In genomic region chr3:54164192-54164975, GRCh38 we compare ENCODE assay signal across 2 cellular contexts.
TF ChIP-seq lines count a peak whose summit lies in the region.

No MANE protein-coding gene starts in this region.

TF ChIP-seq in GM23338, 12 proteins besides CTCF, POLR2A, EP300 and RAD21:
- TF ChIP-seq ZNF462 (CRISPR knock-in tag; IDR thresholded peaks at IDR 0.05) (no peak), ZNF331 (CRISPR knock-in tag; IDR thresholded peaks at IDR 0.05; ENCODE audit: low read depth) (no peak), NANOG (IDR thresholded peaks at IDR 0.05; ENCODE audit: borderline replicate concordance) (no peak), POLR2AphosphoS5 (IDR thresholded peaks at IDR 0.05; ENCODE audit: low read depth) (no peak)
- TF ChIP-seq, protein P1, sequence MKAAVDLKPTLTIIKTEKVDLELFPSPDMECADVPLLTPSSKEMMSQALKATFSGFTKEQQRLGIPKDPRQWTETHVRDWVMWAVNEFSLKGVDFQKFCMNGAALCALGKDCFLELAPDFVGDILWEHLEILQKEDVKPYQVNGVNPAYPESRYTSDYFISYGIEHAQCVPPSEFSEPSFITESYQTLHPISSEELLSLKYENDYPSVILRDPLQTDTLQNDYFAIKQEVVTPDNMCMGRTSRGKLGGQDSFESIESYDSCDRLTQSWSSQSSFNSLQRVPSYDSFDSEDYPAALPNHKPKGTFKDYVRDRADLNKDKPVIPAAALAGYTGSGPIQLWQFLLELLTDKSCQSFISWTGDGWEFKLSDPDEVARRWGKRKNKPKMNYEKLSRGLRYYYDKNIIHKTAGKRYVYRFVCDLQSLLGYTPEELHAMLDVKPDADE (IDR thresholded peaks at IDR 0.05) = no peak
TF ChIP-seq in GM23338: peak in this region for 0.

TF ChIP-seq in WTC11, 78 proteins besides CTCF, POLR2A, EP300 and RAD21 (continued from another document):
- TF ChIP-seq SMAD3 (CRISPR knock-in tag; IDR thresholded peaks at IDR 0.05; ENCODE audit: borderline replicate concordance) = no peak
- TF ChIP-seq ZNF121 (CRISPR knock-in tag; IDR thresholded peaks at IDR 0.05) = no peak
- TF ChIP-seq CREB1 (CRISPR knock-in tag; IDR thresholded peaks at IDR 0.05) = no peak
- TF ChIP-seq ATF1 (CRISPR knock-in tag; IDR thresholded peaks at IDR 0.05) = no peak
- TF ChIP-seq, protein P2, sequence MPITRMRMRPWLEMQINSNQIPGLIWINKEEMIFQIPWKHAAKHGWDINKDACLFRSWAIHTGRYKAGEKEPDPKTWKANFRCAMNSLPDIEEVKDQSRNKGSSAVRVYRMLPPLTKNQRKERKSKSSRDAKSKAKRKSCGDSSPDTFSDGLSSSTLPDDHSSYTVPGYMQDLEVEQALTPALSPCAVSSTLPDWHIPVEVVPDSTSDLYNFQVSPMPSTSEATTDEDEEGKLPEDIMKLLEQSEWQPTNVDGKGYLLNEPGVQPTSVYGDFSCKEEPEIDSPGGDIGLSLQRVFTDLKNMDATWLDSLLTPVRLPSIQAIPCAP (CRISPR knock-in tag; IDR thresholded peaks at IDR 0.05) = no peak
- no peak for TF ChIP-seq ZNF423 (CRISPR knock-in tag; IDR thresholded peaks at IDR 0.05)
- TF ChIP-seq, protein P3, sequence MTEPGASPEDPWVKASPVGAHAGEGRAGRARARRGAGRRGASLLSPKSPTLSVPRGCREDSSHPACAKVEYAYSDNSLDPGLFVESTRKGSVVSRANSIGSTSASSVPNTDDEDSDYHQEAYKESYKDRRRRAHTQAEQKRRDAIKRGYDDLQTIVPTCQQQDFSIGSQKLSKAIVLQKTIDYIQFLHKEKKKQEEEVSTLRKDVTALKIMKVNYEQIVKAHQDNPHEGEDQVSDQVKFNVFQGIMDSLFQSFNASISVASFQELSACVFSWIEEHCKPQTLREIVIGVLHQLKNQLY (CRISPR knock-in tag; IDR thresholded peaks at IDR 0.05) = no peak
- TF ChIP-seq, protein P4, sequence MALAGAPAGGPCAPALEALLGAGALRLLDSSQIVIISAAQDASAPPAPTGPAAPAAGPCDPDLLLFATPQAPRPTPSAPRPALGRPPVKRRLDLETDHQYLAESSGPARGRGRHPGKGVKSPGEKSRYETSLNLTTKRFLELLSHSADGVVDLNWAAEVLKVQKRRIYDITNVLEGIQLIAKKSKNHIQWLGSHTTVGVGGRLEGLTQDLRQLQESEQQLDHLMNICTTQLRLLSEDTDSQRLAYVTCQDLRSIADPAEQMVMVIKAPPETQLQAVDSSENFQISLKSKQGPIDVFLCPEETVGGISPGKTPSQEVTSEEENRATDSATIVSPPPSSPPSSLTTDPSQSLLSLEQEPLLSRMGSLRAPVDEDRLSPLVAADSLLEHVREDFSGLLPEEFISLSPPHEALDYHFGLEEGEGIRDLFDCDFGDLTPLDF (CRISPR knock-in tag; IDR thresholded peaks at IDR 0.05) = no peak
- no peak for TF ChIP-seq RORB (CRISPR knock-in tag; IDR thresholded peaks at IDR 0.05)
- TF ChIP-seq TEAD1 (CRISPR knock-in tag; IDR thresholded peaks at IDR 0.05) = no peak
- no peak for TF ChIP-seq KAT7 (CRISPR knock-in tag; IDR thresholded peaks at IDR 0.05; ENCODE audit: borderline replicate concordance)
- TF ChIP-seq NFATC4 (CRISPR knock-in tag; IDR thresholded peaks at IDR 0.05) = no peak
- TF ChIP-seq ZNF425 (CRISPR knock-in tag; conservative IDR thresholded peaks at IDR 0.05) = no peak
- TF ChIP-seq, protein P5, sequence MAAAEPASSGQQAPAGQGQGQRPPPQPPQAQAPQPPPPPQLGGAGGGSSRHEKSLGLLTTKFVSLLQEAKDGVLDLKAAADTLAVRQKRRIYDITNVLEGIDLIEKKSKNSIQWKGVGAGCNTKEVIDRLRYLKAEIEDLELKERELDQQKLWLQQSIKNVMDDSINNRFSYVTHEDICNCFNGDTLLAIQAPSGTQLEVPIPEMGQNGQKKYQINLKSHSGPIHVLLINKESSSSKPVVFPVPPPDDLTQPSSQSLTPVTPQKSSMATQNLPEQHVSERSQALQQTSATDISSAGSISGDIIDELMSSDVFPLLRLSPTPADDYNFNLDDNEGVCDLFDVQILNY (CRISPR knock-in tag; IDR thresholded peaks at IDR 0.05) = no peak
- TF ChIP-seq, protein P6, sequence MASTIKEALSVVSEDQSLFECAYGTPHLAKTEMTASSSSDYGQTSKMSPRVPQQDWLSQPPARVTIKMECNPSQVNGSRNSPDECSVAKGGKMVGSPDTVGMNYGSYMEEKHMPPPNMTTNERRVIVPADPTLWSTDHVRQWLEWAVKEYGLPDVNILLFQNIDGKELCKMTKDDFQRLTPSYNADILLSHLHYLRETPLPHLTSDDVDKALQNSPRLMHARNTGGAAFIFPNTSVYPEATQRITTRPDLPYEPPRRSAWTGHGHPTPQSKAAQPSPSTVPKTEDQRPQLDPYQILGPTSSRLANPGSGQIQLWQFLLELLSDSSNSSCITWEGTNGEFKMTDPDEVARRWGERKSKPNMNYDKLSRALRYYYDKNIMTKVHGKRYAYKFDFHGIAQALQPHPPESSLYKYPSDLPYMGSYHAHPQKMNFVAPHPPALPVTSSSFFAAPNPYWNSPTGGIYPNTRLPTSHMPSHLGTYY (CRISPR knock-in tag; IDR thresholded peaks at IDR 0.05) = no peak
- no peak for TF ChIP-seq STAT6 (CRISPR knock-in tag; conservative IDR thresholded peaks at IDR 0.05; ENCODE audit: low read depth)
- no peak for TF ChIP-seq ZNF416 (CRISPR knock-in tag; IDR thresholded peaks at IDR 0.05)
